1 cellular context compared by ENCODE assay signal in the genomic region with DNA sequence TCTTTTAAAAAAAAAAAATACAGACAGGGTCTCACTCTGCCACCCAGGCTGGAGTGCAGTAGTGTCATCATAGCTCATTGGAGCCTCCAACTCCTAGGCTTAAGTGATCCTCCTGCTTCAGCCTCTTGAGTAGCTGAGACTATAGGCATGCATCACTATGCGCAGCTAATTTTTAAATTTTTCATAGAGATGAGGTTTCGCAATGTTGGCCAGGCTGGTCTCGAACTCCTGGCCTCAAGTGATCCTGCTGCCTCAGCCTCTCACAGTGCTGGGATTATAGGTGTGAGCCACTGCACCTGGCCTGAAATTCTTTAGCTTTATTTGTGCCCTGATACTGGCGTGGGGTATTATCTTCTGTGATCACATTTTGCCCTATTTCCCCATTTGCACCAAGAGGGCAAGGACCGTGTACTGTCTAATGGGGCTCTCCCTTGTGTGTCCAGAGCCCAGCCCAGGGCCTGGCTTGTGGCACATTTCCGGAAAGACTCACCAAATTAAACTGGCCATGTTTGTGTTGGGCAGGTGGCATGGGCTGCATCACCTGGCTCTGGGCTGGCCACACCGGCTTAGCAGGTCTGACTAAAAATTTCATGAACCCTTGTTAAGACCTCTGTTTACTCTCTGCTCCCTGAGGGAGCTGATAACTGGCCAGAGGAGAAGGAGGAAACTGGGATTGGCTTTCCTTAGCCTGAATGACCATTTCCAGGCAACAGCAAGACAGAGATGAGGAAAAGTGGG.
TF ChIP-seq lines count a peak whose summit lies in the region.

No MANE protein-coding gene starts in this region.

TF ChIP-seq in K562, 482 proteins besides CTCF, POLR2A, EP300 and RAD21:
- TF ChIP-seq CEBPG (CRISPR knock-in tag; IDR thresholded peaks at IDR 0.05) (no peak), CEBPG (tag; conservative IDR thresholded peaks at IDR 0.05 in 1 of 2, IDR thresholded peaks at IDR 0.05 in 1 of 2) (peak in 1 of 2 experiments; percentile 72; a peak in 2 of 4 replicates), CEBPB (tag; IDR thresholded peaks at IDR 0.05) (peak; percentile 84)
- TF ChIP-seq, protein P1, sequence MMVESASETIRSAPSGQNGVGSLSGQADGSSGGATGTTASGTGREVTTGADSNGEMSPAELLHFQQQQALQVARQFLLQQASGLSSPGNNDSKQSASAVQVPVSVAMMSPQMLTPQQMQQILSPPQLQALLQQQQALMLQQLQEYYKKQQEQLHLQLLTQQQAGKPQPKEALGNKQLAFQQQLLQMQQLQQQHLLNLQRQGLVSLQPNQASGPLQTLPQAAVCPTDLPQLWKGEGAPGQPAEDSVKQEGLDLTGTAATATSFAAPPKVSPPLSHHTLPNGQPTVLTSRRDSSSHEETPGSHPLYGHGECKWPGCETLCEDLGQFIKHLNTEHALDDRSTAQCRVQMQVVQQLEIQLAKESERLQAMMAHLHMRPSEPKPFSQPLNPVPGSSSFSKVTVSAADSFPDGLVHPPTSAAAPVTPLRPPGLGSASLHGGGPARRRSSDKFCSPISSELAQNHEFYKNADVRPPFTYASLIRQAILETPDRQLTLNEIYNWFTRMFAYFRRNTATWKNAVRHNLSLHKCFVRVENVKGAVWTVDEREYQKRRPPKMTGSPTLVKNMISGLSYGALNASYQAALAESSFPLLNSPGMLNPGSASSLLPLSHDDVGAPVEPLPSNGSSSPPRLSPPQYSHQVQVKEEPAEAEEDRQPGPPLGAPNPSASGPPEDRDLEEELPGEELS (CRISPR knock-in tag; IDR thresholded peaks at IDR 0.05; ENCODE audit: borderline replicate concordance): no peak
TF ChIP-seq in K562: peak in this region for 2.
